7 cellular contexts compared by ENCODE assay signal in the genomic region with DNA sequence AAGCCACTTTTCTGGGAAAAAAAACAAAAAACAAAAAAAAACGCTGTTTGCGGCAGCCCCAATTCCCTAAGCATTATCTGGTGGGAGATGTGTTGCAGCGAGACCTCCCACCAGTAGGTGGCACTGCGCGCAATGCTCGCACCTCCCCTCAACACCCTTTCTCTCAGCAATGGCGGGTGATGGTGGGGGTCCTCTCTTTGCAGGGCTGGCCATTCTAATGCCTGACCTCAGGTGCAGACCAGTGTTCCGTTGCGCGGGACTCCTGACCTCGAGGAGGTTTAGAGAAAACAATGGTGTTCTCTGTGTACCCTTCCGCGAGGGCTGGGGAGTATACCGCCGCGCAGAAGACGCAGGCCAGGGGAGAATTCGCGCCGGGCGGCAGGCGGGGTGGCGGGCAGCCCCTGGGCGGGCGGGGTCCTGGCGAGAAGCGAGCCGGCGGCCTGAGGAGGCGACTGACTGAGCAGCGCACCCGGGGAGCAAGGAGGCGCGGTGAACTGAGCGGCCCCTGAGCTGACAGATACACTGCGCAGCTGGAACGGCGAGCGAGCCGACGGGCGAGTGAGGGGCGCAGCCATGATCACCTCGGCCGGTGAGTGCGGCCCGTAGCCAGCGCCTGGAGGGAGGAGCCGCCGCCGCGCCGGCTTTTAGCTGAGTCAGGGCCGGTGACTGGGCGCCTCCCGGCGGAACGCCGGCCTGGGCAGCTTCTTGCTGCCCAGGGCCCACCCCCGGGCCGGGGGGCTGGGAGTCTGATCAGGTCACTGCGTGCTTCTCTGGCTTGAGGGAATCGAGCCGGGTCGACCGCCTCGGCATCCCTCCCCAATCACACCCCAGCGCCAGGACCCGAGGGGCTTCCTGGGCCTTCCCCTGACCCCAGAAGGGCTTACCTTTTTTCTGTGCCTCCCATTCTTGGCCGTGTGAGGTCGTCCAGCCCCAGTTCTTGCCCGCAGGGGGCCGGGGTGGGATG. TPM values are rescaled to one million over a fixed set of nuclear protein-coding genes. Genes with fewer than 3 reads are reported as not detected.
DNase-seq lines count a peak whose midpoint lies in the region; ATAC-seq, FAIRE-seq and TF ChIP-seq lines count a peak whose summit lies in the region.

A gene (plus strand): TSS at position 415 of the 964 bp plus-strand sequence. CDS start 159 bp downstream, at position 574.

- in situ Hi-C loops in astrocyte of the cerebellum (cut with HindIII; ENCODE audit: low sequenced_read_pairs): no loop called here

- DNase-seq in GM18507 (ENCODE audit: extremely low spot score, insufficient read length, low read depth) (peak; percentile 88), NCI-H2029 treated with DMSO at 0.1 percent for 48 hours (lab: John Stamatoyannopoulos, UW) (peak; percentile 67), T-helper 9 cell (peak; percentile 92), astrocyte of the cerebellum (ENCODE audit: low read depth) (peak; percentile 86), hepatic stellate cell (ENCODE audit: low spot score) (peak; percentile 97), renal cortical epithelial cell (ENCODE audit: low read depth) (peak; percentile 80)

- TF ChIP-seq CTCF in astrocyte of the cerebellum (IDR thresholded peaks at IDR 0.05; ENCODE audit: low read depth, low read length, missing control alignments): peak; percentile 97

- peak; percentile 96 for FAIRE-seq in GM18507 (lab: Jason Lieb, UNC)

- H3K4me3 ChIP-seq in astrocyte of the cerebellum (ENCODE audit: low read depth, low read length): peak within 1 kb of the TSS; percentile 89

- peak; percentile 72 for ATAC-seq in HG02973 (IDR thresholded peaks at IDR 0.05; ENCODE audit: unreplicated experiment)

RNA-seq across cellular contexts. Expression of the gene that starts here (rescaled TPM):
- 121 and 135 TPM in 2 replicates for total RNA-seq in renal cortical epithelial cell

Comparison
In these comparisons a context has a peak if more than half of its experiments do, and no peak if none do; other contexts are left out.
1. Peak in every context shown above with its lines: DNase-seq, ATAC-seq and H3K4me3 ChIP-seq.